In the genomic region with DNA sequence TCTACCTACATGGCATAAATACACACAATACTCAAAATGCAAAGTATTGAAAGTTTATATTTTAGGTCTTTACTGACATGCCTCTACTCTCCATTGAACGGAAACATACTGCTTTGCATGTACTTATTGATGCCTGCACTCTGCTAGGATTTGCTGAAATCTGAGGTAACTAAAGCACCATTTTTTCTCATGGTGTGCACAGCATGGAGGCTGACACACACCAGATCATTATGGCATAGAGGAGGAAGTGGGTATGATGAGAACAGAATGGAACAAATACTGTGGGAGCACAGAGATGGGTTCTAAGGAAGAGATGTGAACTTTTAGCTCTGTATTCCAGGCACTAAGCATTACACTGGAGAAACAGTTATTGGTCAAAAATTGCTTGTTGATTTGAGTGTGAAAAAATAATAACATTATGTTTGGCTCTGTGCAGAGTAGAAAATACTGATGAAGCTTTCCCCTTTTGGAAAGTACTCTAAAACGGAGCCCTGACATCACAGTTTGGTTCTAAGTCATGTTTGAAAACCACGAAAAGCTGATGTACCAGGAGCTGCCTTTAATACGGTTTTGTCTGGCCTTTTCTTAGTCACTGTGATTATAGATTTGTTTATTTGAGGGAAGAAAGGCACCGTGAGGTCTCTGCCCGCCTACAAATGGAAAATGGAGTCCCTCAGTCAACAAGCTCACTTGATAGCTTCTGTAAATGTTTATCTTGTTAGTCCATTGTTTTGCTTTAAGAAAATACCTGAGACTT, we compare ENCODE assay signal across 39 cellular contexts. TPM values are rescaled to one million over a fixed set of nuclear protein-coding genes. Genes with fewer than 3 reads are reported as not detected.
"Had no signal": no experiment of that assay in that cellular context is flagged by ENCODE, and none has a peak within 500 bp of the region (broad histone marks: within the 10 kb centered on the region; RNA-seq: fewer than 3 reads in every experiment).

No MANE protein-coding gene starts in this region.

- H3K4me2 ChIP-seq: neural progenitor cell, smooth muscle cell had no signal

- H3K27ac ChIP-seq: left lung, lower lobe of right lung, neural progenitor cell, neutrophil, ovary, right atrium auricular region, right lobe of liver, suprapubic skin, thoracic aorta, tibial artery, upper lobe of right lung, uterus had no signal

- ATAC-seq: left colon; left lung; lower lobe of right lung; natural killer cell; right lobe of liver; stimulated activated naive B cell treated with anti-CD40 and anti-IgM and Interleukin-4, amounts not matched to agents 10 μg/mL and 1 μg/mL and 100 μg/mL, for 72 hours; stimulated activated naive CD8-positive, alpha-beta T cell treated with anti-CD3 and anti-CD28 coated beads, Interleukin-15, Interleukin-2, amounts not matched to agents 100 U/mL and 50 U/mL, for 24 hours; upper lobe of right lung had no signal

- H3K27me3 ChIP-seq: left lung, neural progenitor cell, neutrophil, ovary, right atrium auricular region, right lobe of liver, suprapubic skin, tibial artery, upper lobe of right lung, uterus had no signal

- H3K4me3 ChIP-seq: left lung, lower lobe of right lung, neural progenitor cell, ovary, right atrium auricular region, right lobe of liver, smooth muscle cell, suprapubic skin, thoracic aorta, tibial artery, upper lobe of right lung, uterus had no signal

- H3K4me1 ChIP-seq: left lung, lower lobe of right lung, neural progenitor cell, right atrium auricular region, right lobe of liver, suprapubic skin, tibial artery, upper lobe of right lung, uterus had no signal

- H2AFZ ChIP-seq: neural progenitor cell had no signal

- H3K36me3 ChIP-seq: left lung, lower lobe of right lung, neural progenitor cell, neutrophil, ovary, right atrium auricular region, right lobe of liver, suprapubic skin, thoracic aorta, tibial artery, upper lobe of right lung, uterus had no signal

- H3K9me3 ChIP-seq: left lung, lower lobe of right lung, neutrophil, ovary, right atrium auricular region, right lobe of liver, suprapubic skin, thoracic aorta, tibial artery, upper lobe of right lung, uterus had no signal

- DNase-seq: hypothalamus; immature natural killer cell; kidney; left colon; left lung; lower lobe of right lung; mammary epithelial cell; mesendoderm; naive B cell; natural killer cell; nephron progenitor cell; ovary; right lobe of liver; stimulated activated CD4-positive, alpha-beta T cell treated with anti-CD3 and anti-CD28 coated beads, Interleukin-1b, Interleukin-23, amount 100 ng/mL, for 48 hours; stimulated activated CD4-positive, alpha-beta T cell treated with anti-CD3 and anti-CD28 coated beads, Interleukin-2, amount 100 ng/mL, for 48 hours; stimulated activated CD4-positive, alpha-beta T cell treated with anti-CD3 and anti-CD28 coated beads, Interleukin-4, amount 100 ng/mL, for 4 hours; stimulated activated CD8-positive, alpha-beta memory T cell treated with anti-CD3 and anti-CD28 coated beads, Interleukin-4, amount 100 ng/mL, for 48 hours; stimulated activated naive B cell treated with anti-CD40 and anti-IgM and Interleukin-4, amounts not matched to agents 10 μg/mL and 1 μg/mL and 100 μg/mL, for 72 hours; stimulated activated naive CD8-positive, alpha-beta T cell treated with anti-CD3 and anti-CD28 coated beads, Interleukin-15, Interleukin-2, amounts not matched to agents 100 U/mL and 50 U/mL, for 24 hours; tibial artery; trophoblast cell; upper lobe of right lung; uterus had no signal

- FAIRE-seq: islet of Langerhans, kidney had no signal

- H3K9ac ChIP-seq: neural progenitor cell had no signal

RNA-seq across cellular contexts. Expression of a gene that starts 5.6 kb away (rescaled TPM):
- total RNA-seq: kidney, left colon, left lung, liver, lower lobe of right lung, mammary epithelial cell, mesothelial cell of epicardium, mononuclear cell, natural killer cell, omental fat pad, ovary, progenitor cell of endocrine pancreas, pulmonary artery endothelial cell, renal cortical epithelial cell, right atrium auricular region, right lobe of liver, skeletal muscle tissue, smooth muscle cell, subcutaneous adipose tissue, suprapubic skin, thoracic aorta, upper lobe of right lung, uterus had no signal
- polyA plus RNA-seq: immature natural killer cell, liver, mammary epithelial cell, ovary, smooth muscle cell had no signal

RNA-seq across cellular contexts. Expression of a gene that starts 22.5 kb away (rescaled TPM):
- total RNA-seq: kidney, left colon, left lung, liver, lower lobe of right lung, mammary epithelial cell, mesothelial cell of epicardium, mononuclear cell, natural killer cell, omental fat pad, ovary, progenitor cell of endocrine pancreas, pulmonary artery endothelial cell, renal cortical epithelial cell, right atrium auricular region, right lobe of liver, skeletal muscle tissue, smooth muscle cell, subcutaneous adipose tissue, suprapubic skin, thoracic aorta, upper lobe of right lung, uterus had no signal
- polyA plus RNA-seq: immature natural killer cell, liver, mammary epithelial cell, ovary, smooth muscle cell had no signal

RNA-seq across cellular contexts. Expression of a gene that starts 28.9 kb away (rescaled TPM):
- total RNA-seq: kidney, left colon, left lung, liver, lower lobe of right lung, mammary epithelial cell, mesothelial cell of epicardium, mononuclear cell, natural killer cell, omental fat pad, ovary, progenitor cell of endocrine pancreas, pulmonary artery endothelial cell, renal cortical epithelial cell, right atrium auricular region, right lobe of liver, skeletal muscle tissue, smooth muscle cell, subcutaneous adipose tissue, suprapubic skin, thoracic aorta, upper lobe of right lung, uterus had no signal
- polyA plus RNA-seq: immature natural killer cell, liver, mammary epithelial cell, ovary, smooth muscle cell had no signal

RNA-seq across cellular contexts. Expression of a gene that starts 50.4 kb away (rescaled TPM):
- total RNA-seq: kidney, left colon, left lung, liver, lower lobe of right lung, mammary epithelial cell, mesothelial cell of epicardium, mononuclear cell, natural killer cell, omental fat pad, ovary, progenitor cell of endocrine pancreas, pulmonary artery endothelial cell, renal cortical epithelial cell, right atrium auricular region, right lobe of liver, skeletal muscle tissue, smooth muscle cell, subcutaneous adipose tissue, suprapubic skin, thoracic aorta, upper lobe of right lung, uterus had no signal
- polyA plus RNA-seq: immature natural killer cell, liver, mammary epithelial cell, ovary, smooth muscle cell had no signal
